15 cellular contexts compared by ENCODE assay signal in genomic region chr4:164648151-164648848, GRCh38.
DNase-seq lines count a peak whose midpoint lies in the region; ATAC-seq and TF ChIP-seq lines count a peak whose summit lies in the region.
"Had no signal": no experiment of that assay in that cellular context is flagged by ENCODE, and none has a peak within 500 bp of the region (broad histone marks: within the 10 kb centered on the region; RNA-seq: fewer than 3 reads in every experiment).

No MANE protein-coding gene starts in this region.

- no peak overlapping the region for H3K4me3 ChIP-seq in GM23248
- no peak overlapping the region for H3K4me3 ChIP-seq in coronary artery
- H3K4me3 ChIP-seq in gastroesophageal sphincter: no peak overlapping the region
- H3K4me3 ChIP-seq: adrenal gland, esophagus squamous epithelium, SJSA1 had no signal

- no peak overlapping the region for H3K4me2 ChIP-seq in GM23248 (ENCODE audit: unreplicated experiment)

- no peaks in the 10 kb centered on the region for H3F3A ChIP-seq in GM23248 (ENCODE audit: insufficient read depth)

- no peaks in the 10 kb centered on the region for H3K79me2 ChIP-seq in GM23248 (ENCODE audit: insufficient read depth)

- no peak for TF ChIP-seq EP300 in gastroesophageal sphincter (IDR thresholded peaks at IDR 0.05)

- no peak overlapping the region for H2AFZ ChIP-seq in GM23248

- H3K27me3 ChIP-seq in GM23248 (replicated peaks; ENCODE audit: insufficient read depth): no peaks in the 10 kb centered on the region
- H3K27me3 ChIP-seq in gastroesophageal sphincter: no peaks in the 10 kb centered on the region
- H3K27me3 ChIP-seq: adrenal gland, esophagus squamous epithelium, SJSA1 had no signal

- DNase-seq in GM23248: peak; percentile 61
- DNase-seq in RKO (ENCODE audit: low spot score): peak; percentile 84
- peak; percentile 9 for DNase-seq in renal cortical epithelial cell (ENCODE audit: low read depth)
- no peak for DNase-seq in coronary artery (ENCODE audit: low spot score)
- DNase-seq in mesenteric fat pad (ENCODE audit: low spot score): no peak
- DNase-seq in SW480 (ENCODE audit: low spot score): no peak
- DNase-seq: activated CD4-positive, alpha-beta memory T cell treated with anti-CD3 and anti-CD28 coated beads for 36 hours; DMS153; esophagus squamous epithelium had no signal

- 0 to 2% methylated on average over 1 of the region's 1 CpG for WGBS in GM23248 (ENCODE audit: low coverage in 1 of 2, low lambda C conversion rate in 2 of 2, missing lambda C conversion rate in 2 of 2), 2 experiments
- WGBS in gastroesophageal sphincter (ENCODE audit: low coverage in 1 of 2), 2 donors: 36 to 45% methylated on average over 1 of the region's 1 CpG

- no peak for TF ChIP-seq POLR2A in gastroesophageal sphincter (IDR thresholded peaks at IDR 0.05)

- H3K4me1 ChIP-seq in GM23248 (ENCODE audit: insufficient read depth): peaks cover 5% of the 10 kb centered on the region; the same call in 1 of the 2 replicates
- no peaks in the 10 kb centered on the region for H3K4me1 ChIP-seq in gastroesophageal sphincter
- H3K4me1 ChIP-seq: adrenal gland, SJSA1 had no signal

- TF ChIP-seq CTCF in coronary artery (IDR thresholded peaks at IDR 0.05) (no peak), gastroesophageal sphincter (IDR thresholded peaks at IDR 0.05) (no peak)

- no peaks in the 10 kb centered on the region for H3K9me2 ChIP-seq in GM23248 (ENCODE audit: insufficient read depth)

- no peak overlapping the region for H3K9ac ChIP-seq in GM23248

- H4K20me1 ChIP-seq in GM23248 (ENCODE audit: insufficient read depth): no peaks in the 10 kb centered on the region

- ATAC-seq in esophagus mucosa (peak; percentile 97), gastroesophageal sphincter (no peak)
- ATAC-seq: sciatic nerve; stimulated activated memory B cell treated with anti-CD40 and anti-IgM and Interleukin-4, amounts not matched to agents 10 μg/mL and 1 μg/mL and 100 μg/mL, for 72 hours had no signal

- H3K36me3 ChIP-seq in GM23248 (ENCODE audit: low read depth): no peaks in the 10 kb centered on the region
- H3K36me3 ChIP-seq in gastroesophageal sphincter: no peaks in the 10 kb centered on the region
- H3K36me3 ChIP-seq: adrenal gland, esophagus squamous epithelium, SJSA1 had no signal

- H3K27ac ChIP-seq in GM23248 (no peak overlapping the region), coronary artery (no peak overlapping the region), gastroesophageal sphincter (no peak overlapping the region)
- H3K27ac ChIP-seq: adrenal gland, esophagus squamous epithelium, SJSA1 had no signal

- in situ Hi-C loops in GM23248 (cut with MboI): no loop called here

- no peaks in the 10 kb centered on the region for H3K9me3 ChIP-seq in GM23248 (ENCODE audit: low read depth)
- H3K9me3 ChIP-seq in gastroesophageal sphincter: no peaks in the 10 kb centered on the region
- H3K9me3 ChIP-seq: adrenal gland, esophagus squamous epithelium, SJSA1 had no signal

Comparison
In these comparisons a context has a peak if more than half of its experiments do, and no peak if none do; other contexts are left out.
1. DNase-seq: peak in GM23248 (single experiment), RKO (single experiment) and renal cortical epithelial cell (single experiment); none in coronary artery (single experiment), mesenteric fat pad (single experiment) and SW480 (single experiment).